Comparison of ENCODE assay signal across 8 cellular contexts in the genomic region with DNA sequence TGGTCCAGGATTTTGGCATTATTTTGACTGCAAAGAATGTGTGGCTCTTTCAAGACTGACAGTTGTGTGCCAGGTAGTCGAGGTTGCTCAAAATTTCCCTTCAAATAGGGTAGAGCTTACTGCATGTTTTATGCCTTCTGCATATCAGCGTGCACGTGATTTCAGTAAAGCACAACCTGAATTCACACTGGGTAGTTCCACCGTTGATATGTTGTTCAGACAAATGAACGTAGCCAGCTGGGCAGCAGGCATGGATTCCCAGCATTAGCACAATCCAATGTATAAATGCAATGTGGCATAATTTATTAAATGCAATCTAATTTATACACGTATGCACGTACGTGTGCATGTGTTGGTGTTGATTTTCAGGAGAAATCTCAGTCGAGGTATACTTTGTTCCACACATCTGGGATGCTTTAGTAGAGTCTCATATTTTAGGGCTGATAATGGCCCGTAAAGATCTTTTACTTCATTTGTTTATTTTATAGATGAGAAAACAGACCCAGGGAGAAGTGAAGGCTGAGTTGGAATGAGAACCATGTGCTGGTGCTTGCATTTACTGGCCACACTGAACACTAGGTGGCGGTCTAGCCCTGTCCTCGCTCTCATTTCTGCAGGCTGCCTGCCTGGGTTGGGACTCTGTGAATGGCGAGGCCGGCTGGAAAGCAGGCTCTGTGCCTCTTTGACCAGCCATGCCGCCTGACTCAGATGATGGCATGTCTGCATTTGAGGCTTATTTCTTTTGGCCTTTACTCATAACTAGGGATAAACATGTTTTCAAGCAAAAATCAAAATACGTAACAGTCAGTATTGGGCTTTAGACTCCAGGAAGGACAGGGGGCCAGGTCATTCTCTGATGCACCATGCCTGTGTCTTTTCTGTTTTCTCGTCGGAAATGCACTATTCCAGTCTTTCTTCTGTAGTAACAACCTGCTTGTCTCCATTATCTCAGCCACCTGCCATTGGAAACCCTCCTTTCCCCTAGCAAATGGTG.
A peak's percentile ranks its signal among the peaks of the same experiment; 100 is the strongest.
DNase-seq lines count a peak whose midpoint lies in the region; ATAC-seq and TF ChIP-seq lines count a peak whose summit lies in the region.

No MANE protein-coding gene starts in this region.

- TF ChIP-seq POLR2A in uterus (IDR thresholded peaks at IDR 0.05), result no peak

- H3K27me3 ChIP-seq in OCI-LY3 (ENCODE audit: low read depth, low read length) (peaks cover 49% of the 10 kb centered on the region), osteoblast (ENCODE audit: insufficient read depth, low read length) (no peaks in the 10 kb centered on the region), uterus (no peaks in the 10 kb centered on the region)

- no peak overlapping the region for H3K27ac Mint-ChIP-seq in activated T-helper 17 cell treated with anti-CD3 and anti-CD28 coated beads, Interleukin-2, amount 50 U/mL, for 72 hours

- no peaks in the 10 kb centered on the region for H3K27me3 Mint-ChIP-seq in activated T-helper 17 cell treated with anti-CD3 and anti-CD28 coated beads, Interleukin-2, amount 50 U/mL, for 72 hours

- H3K4me2 ChIP-seq in OCI-LY3 (ENCODE audit: low read length) (no peak overlapping the region), osteoblast (ENCODE audit: insufficient read depth, low read length) (no peak overlapping the region)

- H4K20me1 ChIP-seq in OCI-LY3 (ENCODE audit: insufficient read depth, low read length) (no peaks in the 10 kb centered on the region), osteoblast (ENCODE audit: insufficient read depth, low read length) (no peaks in the 10 kb centered on the region)

- DNase-seq in COLO829 (ENCODE audit: low spot score), result peak; percentile 39
- peak; percentile 60 for DNase-seq in fibroblast of villous mesenchyme (ENCODE audit: low read depth)
- peak; percentile 88 for DNase-seq in osteoblast (ENCODE audit: insufficient read length, low spot score, missing footprints)
- DNase-seq in uterus, result peak; percentile 68 to 72

- TF ChIP-seq CTCF in OCI-LY3 (IDR thresholded peaks at IDR 0.05; ENCODE audit: low read depth, low read length) (peak; percentile 78), fibroblast of villous mesenchyme (IDR thresholded peaks at IDR 0.05; ENCODE audit: insufficient read depth, low read depth, low read length) (peak; percentile 68), osteoblast (IDR thresholded peaks at IDR 0.05; ENCODE audit: extremely low read depth, low read depth, low read length) (peak; percentile 66), uterus (IDR thresholded peaks at IDR 0.05) (peak; percentile 58 to 68 (median 62))

- no peak overlapping the region for H2AFZ ChIP-seq in OCI-LY3 (ENCODE audit: low read depth, low read length)
- H2AFZ ChIP-seq in osteoblast (ENCODE audit: low read length), result no peak overlapping the region

- ATAC-seq in GM19328 (IDR thresholded peaks at IDR 0.05; ENCODE audit: unreplicated experiment), result peak; percentile 95
- peak; percentile 91 for ATAC-seq in HG03439 (IDR thresholded peaks at IDR 0.05; ENCODE audit: unreplicated experiment)
- peak; percentile 67 for ATAC-seq in activated T-helper 17 cell treated with anti-CD3 and anti-CD28 coated beads, Interleukin-2, amount 50 U/mL, for 72 hours (replicated peaks)

- H3K27ac ChIP-seq in OCI-LY3 (ENCODE audit: low read length) (no peak overlapping the region), osteoblast (ENCODE audit: low read depth, low read length) (no peak overlapping the region), uterus (no peak overlapping the region)

- H3K4me3 ChIP-seq in OCI-LY3 (ENCODE audit: low read length) (no peak overlapping the region), fibroblast of villous mesenchyme (ENCODE audit: low read depth, low read length) (no peak overlapping the region), osteoblast (ENCODE audit: insufficient read depth, low read length) (no peak overlapping the region), uterus (no peak overlapping the region)

- no peaks in the 10 kb centered on the region for H3K9me3 Mint-ChIP-seq in activated T-helper 17 cell treated with anti-CD3 and anti-CD28 coated beads, Interleukin-2, amount 50 U/mL, for 72 hours

- peaks cover 7% of the 10 kb centered on the region for H3K4me1 Mint-ChIP-seq in activated T-helper 17 cell treated with anti-CD3 and anti-CD28 coated beads, Interleukin-2, amount 50 U/mL, for 72 hours

- H3K36me3 ChIP-seq in OCI-LY3 (replicated peaks; ENCODE audit: low read depth, low read length) (no peaks in the 10 kb centered on the region), osteoblast (ENCODE audit: insufficient read depth, low read length) (no peaks in the 10 kb centered on the region), uterus (no peaks in the 10 kb centered on the region)

- intact Hi-C loops in uterus (cut with DNase I; ENCODE audit: low total_unique reads), result loop anchor here (10.0 kb wide), 1 partner anchor 123 kb away; a partner anchor contains a TSS

- H3K79me2 ChIP-seq in OCI-LY3 (ENCODE audit: low read length) (no peaks in the 10 kb centered on the region), osteoblast (ENCODE audit: insufficient read depth, low read length) (no peaks in the 10 kb centered on the region)

- H3K36me3 Mint-ChIP-seq in activated T-helper 17 cell treated with anti-CD3 and anti-CD28 coated beads, Interleukin-2, amount 50 U/mL, for 72 hours (ENCODE audit: low read depth), result peaks cover 52% of the 10 kb centered on the region

- no peaks in the 10 kb centered on the region for H3K9me3 ChIP-seq in OCI-LY3 (ENCODE audit: insufficient read depth, low read length)
- no peaks in the 10 kb centered on the region for H3K9me3 ChIP-seq in osteoblast (ENCODE audit: low read depth, low read length)
- H3K9me3 ChIP-seq in uterus, result no peaks in the 10 kb centered on the region

- H3K4me3 Mint-ChIP-seq in activated T-helper 17 cell treated with anti-CD3 and anti-CD28 coated beads, Interleukin-2, amount 50 U/mL, for 72 hours, result no peak overlapping the region

- no peaks in the 10 kb centered on the region for H3K4me1 ChIP-seq in OCI-LY3 (ENCODE audit: low read length)
- H3K4me1 ChIP-seq in osteoblast (ENCODE audit: insufficient read depth, low read length), result no peaks in the 10 kb centered on the region
- H3K4me1 ChIP-seq in uterus, result no peaks in the 10 kb centered on the region

- no peak overlapping the region for H3K9ac ChIP-seq in OCI-LY3 (ENCODE audit: low read length)
